1 cellular context compared by ENCODE assay signal in the genomic region with DNA sequence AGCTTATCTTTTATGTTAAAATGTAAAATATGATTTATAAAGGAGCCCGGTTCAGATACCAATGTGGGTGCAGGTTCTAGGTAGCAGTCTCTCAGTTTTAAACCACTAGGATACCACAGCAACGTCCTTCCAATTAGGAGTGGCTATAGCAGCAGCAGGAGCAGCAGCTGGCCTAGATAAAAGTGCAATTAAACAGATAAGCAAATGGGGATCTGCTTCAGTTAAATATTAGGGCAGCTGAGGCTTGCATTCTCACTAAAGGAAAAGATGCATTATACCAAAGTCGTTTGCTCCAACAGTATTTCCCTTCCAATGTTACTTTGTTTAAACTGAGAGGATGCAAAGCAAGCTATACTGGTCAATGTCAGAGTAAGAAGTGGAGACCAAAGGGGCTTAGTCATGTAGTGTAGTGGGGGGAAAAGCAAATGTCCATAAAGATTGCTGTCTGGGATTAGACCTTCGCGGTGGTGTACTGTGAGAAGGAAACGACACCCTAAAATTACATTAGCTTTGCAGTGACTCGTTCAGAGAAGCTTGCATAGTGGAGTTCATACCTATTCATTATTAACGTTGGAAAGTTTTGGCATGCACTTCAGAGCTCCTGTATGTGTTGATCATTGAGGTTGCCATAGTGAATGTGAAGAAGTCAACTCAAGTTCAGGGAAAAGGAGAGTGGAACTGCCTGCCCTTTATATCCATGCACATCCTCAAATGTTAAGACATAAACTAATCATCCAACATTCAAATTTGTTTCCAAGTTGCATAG.
TF ChIP-seq lines count a peak whose summit lies in the region.

No MANE protein-coding gene starts in this region.

TF ChIP-seq in HEK293, 187 proteins besides CTCF, POLR2A, EP300 and RAD21 (continued from another document):
- TF ChIP-seq, protein P1, sequence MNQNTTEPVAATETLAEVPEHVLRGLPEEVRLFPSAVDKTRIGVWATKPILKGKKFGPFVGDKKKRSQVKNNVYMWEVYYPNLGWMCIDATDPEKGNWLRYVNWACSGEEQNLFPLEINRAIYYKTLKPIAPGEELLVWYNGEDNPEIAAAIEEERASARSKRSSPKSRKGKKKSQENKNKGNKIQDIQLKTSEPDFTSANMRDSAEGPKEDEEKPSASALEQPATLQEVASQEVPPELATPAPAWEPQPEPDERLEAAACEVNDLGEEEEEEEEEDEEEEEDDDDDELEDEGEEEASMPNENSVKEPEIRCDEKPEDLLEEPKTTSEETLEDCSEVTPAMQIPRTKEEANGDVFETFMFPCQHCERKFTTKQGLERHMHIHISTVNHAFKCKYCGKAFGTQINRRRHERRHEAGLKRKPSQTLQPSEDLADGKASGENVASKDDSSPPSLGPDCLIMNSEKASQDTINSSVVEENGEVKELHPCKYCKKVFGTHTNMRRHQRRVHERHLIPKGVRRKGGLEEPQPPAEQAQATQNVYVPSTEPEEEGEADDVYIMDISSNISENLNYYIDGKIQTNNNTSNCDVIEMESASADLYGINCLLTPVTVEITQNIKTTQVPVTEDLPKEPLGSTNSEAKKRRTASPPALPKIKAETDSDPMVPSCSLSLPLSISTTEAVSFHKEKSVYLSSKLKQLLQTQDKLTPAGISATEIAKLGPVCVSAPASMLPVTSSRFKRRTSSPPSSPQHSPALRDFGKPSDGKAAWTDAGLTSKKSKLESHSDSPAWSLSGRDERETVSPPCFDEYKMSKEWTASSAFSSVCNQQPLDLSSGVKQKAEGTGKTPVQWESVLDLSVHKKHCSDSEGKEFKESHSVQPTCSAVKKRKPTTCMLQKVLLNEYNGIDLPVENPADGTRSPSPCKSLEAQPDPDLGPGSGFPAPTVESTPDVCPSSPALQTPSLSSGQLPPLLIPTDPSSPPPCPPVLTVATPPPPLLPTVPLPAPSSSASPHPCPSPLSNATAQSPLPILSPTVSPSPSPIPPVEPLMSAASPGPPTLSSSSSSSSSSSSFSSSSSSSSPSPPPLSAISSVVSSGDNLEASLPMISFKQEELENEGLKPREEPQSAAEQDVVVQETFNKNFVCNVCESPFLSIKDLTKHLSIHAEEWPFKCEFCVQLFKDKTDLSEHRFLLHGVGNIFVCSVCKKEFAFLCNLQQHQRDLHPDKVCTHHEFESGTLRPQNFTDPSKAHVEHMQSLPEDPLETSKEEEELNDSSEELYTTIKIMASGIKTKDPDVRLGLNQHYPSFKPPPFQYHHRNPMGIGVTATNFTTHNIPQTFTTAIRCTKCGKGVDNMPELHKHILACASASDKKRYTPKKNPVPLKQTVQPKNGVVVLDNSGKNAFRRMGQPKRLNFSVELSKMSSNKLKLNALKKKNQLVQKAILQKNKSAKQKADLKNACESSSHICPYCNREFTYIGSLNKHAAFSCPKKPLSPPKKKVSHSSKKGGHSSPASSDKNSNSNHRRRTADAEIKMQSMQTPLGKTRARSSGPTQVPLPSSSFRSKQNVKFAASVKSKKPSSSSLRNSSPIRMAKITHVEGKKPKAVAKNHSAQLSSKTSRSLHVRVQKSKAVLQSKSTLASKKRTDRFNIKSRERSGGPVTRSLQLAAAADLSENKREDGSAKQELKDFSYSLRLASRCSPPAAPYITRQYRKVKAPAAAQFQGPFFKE (tag by site-specific recombination; IDR thresholded peaks at IDR 0.05; ENCODE audit: borderline replicate concordance), result no peak
- peak; percentile 62 for TF ChIP-seq OSR2 (tag by site-specific recombination; IDR thresholded peaks at IDR 0.05)
- TF ChIP-seq, protein P2, sequence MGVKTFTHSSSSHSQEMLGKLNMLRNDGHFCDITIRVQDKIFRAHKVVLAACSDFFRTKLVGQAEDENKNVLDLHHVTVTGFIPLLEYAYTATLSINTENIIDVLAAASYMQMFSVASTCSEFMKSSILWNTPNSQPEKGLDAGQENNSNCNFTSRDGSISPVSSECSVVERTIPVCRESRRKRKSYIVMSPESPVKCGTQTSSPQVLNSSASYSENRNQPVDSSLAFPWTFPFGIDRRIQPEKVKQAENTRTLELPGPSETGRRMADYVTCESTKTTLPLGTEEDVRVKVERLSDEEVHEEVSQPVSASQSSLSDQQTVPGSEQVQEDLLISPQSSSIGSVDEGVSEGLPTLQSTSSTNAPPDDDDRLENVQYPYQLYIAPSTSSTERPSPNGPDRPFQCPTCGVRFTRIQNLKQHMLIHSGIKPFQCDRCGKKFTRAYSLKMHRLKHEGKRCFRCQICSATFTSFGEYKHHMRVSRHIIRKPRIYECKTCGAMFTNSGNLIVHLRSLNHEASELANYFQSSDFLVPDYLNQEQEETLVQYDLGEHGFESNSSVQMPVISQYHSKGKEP (tag by site-specific recombination; IDR thresholded peaks at IDR 0.05), result no peak
- no peak for TF ChIP-seq ZNF785 (tag by site-specific recombination; IDR thresholded peaks at IDR 0.05)
- no peak for TF ChIP-seq ZNF157 (tag by site-specific recombination; IDR thresholded peaks at IDR 0.05)
- TF ChIP-seq, protein P3, sequence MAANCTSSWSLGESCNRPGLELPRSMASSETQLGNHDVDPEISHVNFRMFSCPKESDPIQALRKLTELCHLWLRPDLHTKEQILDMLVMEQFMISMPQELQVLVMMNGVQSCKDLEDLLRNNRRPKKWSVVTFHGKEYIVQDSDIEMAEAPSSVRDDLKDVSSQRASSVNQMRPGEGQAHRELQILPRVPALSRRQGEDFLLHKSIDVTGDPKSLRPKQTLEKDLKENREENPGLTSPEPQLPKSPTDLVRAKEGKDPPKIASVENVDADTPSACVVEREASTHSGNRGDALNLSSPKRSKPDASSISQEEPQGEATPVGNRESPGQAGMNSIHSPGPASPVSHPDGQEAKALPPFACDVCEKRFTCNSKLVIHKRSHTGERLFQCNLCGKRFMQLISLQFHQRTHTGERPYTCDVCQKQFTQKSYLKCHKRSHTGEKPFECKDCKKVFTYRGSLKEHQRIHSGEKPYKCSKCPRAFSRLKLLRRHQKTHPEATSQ (tag by site-specific recombination; IDR thresholded peaks at IDR 0.05), result no peak
- TF ChIP-seq ZSCAN30 (tag by site-specific recombination; IDR thresholded peaks at IDR 0.05), result 0 out of 2 replicates have a peak, but pooled peaks have one; percentile 60
- no peak for TF ChIP-seq ZNF830 (tag by site-specific recombination; IDR thresholded peaks at IDR 0.05; ENCODE audit: low read depth)
- no peak for TF ChIP-seq GLI2 (tag by site-specific recombination; IDR thresholded peaks at IDR 0.05; ENCODE audit: borderline replicate concordance, low read depth)
- no peak for TF ChIP-seq ZNF292 (tag by site-specific recombination; IDR thresholded peaks at IDR 0.05; ENCODE audit: borderline replicate concordance, low read depth)
- TF ChIP-seq ZNF174 (tag by site-specific recombination; IDR thresholded peaks at IDR 0.05), result no peak
- no peak for TF ChIP-seq ZEB2 (tag by site-specific recombination; IDR thresholded peaks at IDR 0.05)
- no peak for TF ChIP-seq ZNF48 (tag by site-specific recombination; IDR thresholded peaks at IDR 0.05)
- TF ChIP-seq ZNF114 (tag by site-specific recombination; IDR thresholded peaks at IDR 0.05), result no peak
- TF ChIP-seq ZNF560 (tag by site-specific recombination; IDR thresholded peaks at IDR 0.05; ENCODE audit: borderline replicate concordance), result no peak
- no peak for TF ChIP-seq ZNF555 (tag by site-specific recombination; conservative IDR thresholded peaks at IDR 0.05)
- TF ChIP-seq, protein P4, sequence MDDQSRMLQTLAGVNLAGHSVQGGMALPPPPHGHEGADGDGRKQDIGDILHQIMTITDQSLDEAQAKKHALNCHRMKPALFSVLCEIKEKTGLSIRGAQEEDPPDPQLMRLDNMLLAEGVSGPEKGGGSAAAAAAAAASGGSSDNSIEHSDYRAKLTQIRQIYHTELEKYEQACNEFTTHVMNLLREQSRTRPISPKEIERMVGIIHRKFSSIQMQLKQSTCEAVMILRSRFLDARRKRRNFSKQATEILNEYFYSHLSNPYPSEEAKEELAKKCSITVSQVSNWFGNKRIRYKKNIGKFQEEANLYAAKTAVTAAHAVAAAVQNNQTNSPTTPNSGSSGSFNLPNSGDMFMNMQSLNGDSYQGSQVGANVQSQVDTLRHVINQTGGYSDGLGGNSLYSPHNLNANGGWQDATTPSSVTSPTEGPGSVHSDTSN (CRISPR knock-in tag; IDR thresholded peaks at IDR 0.05), result no peak
- no peak for TF ChIP-seq ZNF138 (tag by site-specific recombination; IDR thresholded peaks at IDR 0.05; ENCODE audit: borderline replicate concordance)
- TF ChIP-seq ZNF155 (tag by site-specific recombination; IDR thresholded peaks at IDR 0.05), result no peak
TF ChIP-seq in HEK293: peak in this region for 4.
